8 cellular contexts compared by ENCODE assay signal in genomic region chr7:151741585-151741984, GRCh38.
"Had no signal": no experiment of that assay in that cellular context is flagged by ENCODE, and none has a peak within 500 bp of the region (broad histone marks: within the 10 kb centered on the region; RNA-seq: fewer than 3 reads in every experiment).

No MANE protein-coding gene starts in this region.

- H3K4me3 ChIP-seq: GM12878 had no signal

- ATAC-seq: GM12878 had no signal

- DNase-seq: GDM1, GF-D8 had no signal

- FAIRE-seq: G401.6, GM12878, GM12891, GM12892, GM18507, GM19239 had no signal
